ENCODE assay signal across 14 cellular contexts in genomic region chr9:737400-738120, GRCh38.
DNase-seq lines count a peak whose midpoint lies in the region; ATAC-seq and TF ChIP-seq lines count a peak whose summit lies in the region.
"Had no signal": no experiment of that assay in that cellular context is flagged by ENCODE, and none has a peak within 500 bp of the region (broad histone marks: within the 10 kb centered on the region; RNA-seq: fewer than 3 reads in every experiment).

No MANE protein-coding gene starts in this region.

- peaks cover 3% of the 10 kb centered on the region for H3K79me1 ChIP-seq in mesenchymal stem cell (replicated peaks; ENCODE audit: low read length, poor library complexity, severe bottlenecking)

- H3K4ac ChIP-seq in mesenchymal stem cell (ENCODE audit: low read depth in 1 of 2, low read length in 2 of 2): no peak overlapping the region

- H4K8ac ChIP-seq in mesenchymal stem cell (ENCODE audit: low read length): no peak overlapping the region

- no peak overlapping the region for H3K4me2 ChIP-seq in mesenchymal stem cell (ENCODE audit: low read length, poor library complexity, severe bottlenecking)

- intact Hi-C loops in esophagus muscularis mucosa (cut with DNase I) (loop anchor here (5.0 kb wide), 1 partner anchor 40 kb away; no protein-coding TSS in a partner anchor), tibial artery (cut with DNase I; ENCODE audit: low total_unique reads) (loop anchor here (5.0 kb wide), 1 partner anchor 45 kb away; no protein-coding TSS in a partner anchor)

- no peak overlapping the region for H2BK5ac ChIP-seq in mesenchymal stem cell (ENCODE audit: low read depth, low read length, poor library complexity, severe bottlenecking)

- TF ChIP-seq CTCF in Peyer's patch (IDR thresholded peaks at IDR 0.05) (no peak), esophagus muscularis mucosa (IDR thresholded peaks at IDR 0.05) (no peak), tibial artery (IDR thresholded peaks at IDR 0.05) (no peak)

- H2AK5ac ChIP-seq in mesenchymal stem cell (ENCODE audit: low read length, severe bottlenecking): peak overlapping the region; percentile 4

- no peak overlapping the region for H3K14ac ChIP-seq in mesenchymal stem cell (ENCODE audit: low read length in 2 of 2)

- no peak overlapping the region for H2BK120ac ChIP-seq in mesenchymal stem cell (ENCODE audit: low read depth, low read length)

- ATAC-seq in HG02884 (IDR thresholded peaks at IDR 0.05; ENCODE audit: unreplicated experiment) (no peak), esophagus mucosa (no peak), HG03196 (IDR thresholded peaks at IDR 0.05; ENCODE audit: unreplicated experiment) (no peak)
- ATAC-seq: effector memory CD8-positive, alpha-beta T cell had no signal

- no peak overlapping the region for H4K91ac ChIP-seq in mesenchymal stem cell (ENCODE audit: low read length)

- peak overlapping the region; percentile 18 to 79 (median 41) for H3K27ac ChIP-seq in Peyer's patch
- H3K27ac ChIP-seq in esophagus muscularis mucosa (replicated peaks in 1 of 4): peak overlapping the region; percentile 80 to 90 (median 88)
- peak overlapping the region; percentile 75 for H3K27ac ChIP-seq in mesenchymal stem cell (ENCODE audit: low read length, poor library complexity, severe bottlenecking)
- peak overlapping the region; percentile 68 to 78 for H3K27ac ChIP-seq in tibial artery

- H3K27me3 ChIP-seq in Peyer's patch: no peaks in the 10 kb centered on the region
- H3K27me3 ChIP-seq in esophagus muscularis mucosa: no peaks in the 10 kb centered on the region
- H3K27me3 ChIP-seq in mesenchymal stem cell (ENCODE audit: control insufficient read depth in 1 of 2, insufficient read depth in 1 of 2, low read length in 2 of 2): no peaks in the 10 kb centered on the region
- H3K27me3 ChIP-seq in tibial artery: no peaks in the 10 kb centered on the region
- H3K27me3 ChIP-seq: MG63 had no signal

- H3K4me1 ChIP-seq in Peyer's patch (no peaks in the 10 kb centered on the region), esophagus muscularis mucosa (peaks cover 43 to 75% (median 67%) of the 10 kb centered on the region in 4 donors), mesenchymal stem cell (ENCODE audit: control insufficient read depth, insufficient read depth, low read depth, low read length) (peaks cover 16% of the 10 kb centered on the region), tibial artery (peaks cover 0 to 81% (median 56%) of the 10 kb centered on the region in 4 donors)

- no peaks in the 10 kb centered on the region for H3K9me3 ChIP-seq in Peyer's patch
- no peaks in the 10 kb centered on the region for H3K9me3 ChIP-seq in esophagus muscularis mucosa
- no peaks in the 10 kb centered on the region for H3K9me3 ChIP-seq in mesenchymal stem cell (ENCODE audit: control insufficient read depth, low read length)
- no peaks in the 10 kb centered on the region for H3K9me3 ChIP-seq in tibial artery
- H3K9me3 ChIP-seq: MG63 had no signal

- DNase-seq in Peyer's patch (no peak), esophagus muscularis mucosa (ENCODE audit: extremely low spot score) (no peak), mesenchymal stem cell (no peak), tibial artery (peak in 1 of 2 donors; percentile 29)
- no peak for DNase-seq in activated CD4-positive, alpha-beta T cell treated with anti-CD3 and anti-CD28 coated beads for 4 hours
- DNase-seq: activated CD4-positive, CD25-positive, alpha-beta regulatory T cell treated with anti-CD3 and anti-CD28 coated beads, Interleukin-2, amount 50 U/mL, for 72 hours; activated T-cell treated with anti-CD3 and anti-CD28 coated beads, Interleukin-2, amount 50 U/mL, for 24 hours; effector memory CD8-positive, alpha-beta T cell; NCI-H2171 treated with DMSO at 0.1 percent for 48 hours; stimulated activated CD8-positive, alpha-beta memory T cell treated with anti-CD3 and anti-CD28 coated beads, Interleukin-4, amount 100 ng/mL, for 48 hours had no signal

- H3K4me3 ChIP-seq in Peyer's patch: no peak overlapping the region
- no peak overlapping the region for H3K4me3 ChIP-seq in esophagus muscularis mucosa
- no peak overlapping the region for H3K4me3 ChIP-seq in mesenchymal stem cell (ENCODE audit: insufficient read depth in 1 of 2, low read depth in 1 of 2, low read length in 2 of 2)
- H3K4me3 ChIP-seq in tibial artery: no peak overlapping the region
- H3K4me3 ChIP-seq: MG63 had no signal

- peak overlapping the region; percentile 80 for H3K9ac ChIP-seq in mesenchymal stem cell (ENCODE audit: low read length)

- H3K36me3 ChIP-seq in Peyer's patch (peaks cover 0 to 74% (median 0%) of the 10 kb centered on the region in 3 donors), esophagus muscularis mucosa (peaks cover 28 to 75% (median 49%) of the 10 kb centered on the region in 4 donors), mesenchymal stem cell (ENCODE audit: control insufficient read depth in 1 of 2, insufficient read depth in 2 of 2, low read depth in 1 of 2, low read length in 2 of 2) (peaks cover 21 to 75% of the 10 kb centered on the region in 2 experiments), tibial artery (peaks cover 52 to 75% (median 61%) of the 10 kb centered on the region in 3 donors)

- no peak overlapping the region for H3K23ac ChIP-seq in mesenchymal stem cell (ENCODE audit: low read length in 2 of 2)

- 43% methylated on average over 7 of the region's 7 CpGs for WGBS in esophagus muscularis mucosa
- WGBS in mesenchymal stem cell: 86% methylated on average over 6 of the region's 7 CpGs

- TF ChIP-seq POLR2A in Peyer's patch (IDR thresholded peaks at IDR 0.05) (no peak), esophagus muscularis mucosa (IDR thresholded peaks at IDR 0.05; ENCODE audit: low read depth) (no peak)

- no peak overlapping the region for H2AFZ ChIP-seq in mesenchymal stem cell (ENCODE audit: low read depth, low read length)

- no peak overlapping the region for H2BK12ac ChIP-seq in mesenchymal stem cell (ENCODE audit: low read length in 2 of 2)

- TF ChIP-seq EP300 in esophagus muscularis mucosa (IDR thresholded peaks at IDR 0.05): no peak

- H2BK15ac ChIP-seq in mesenchymal stem cell (ENCODE audit: low read depth, poor library complexity, severe bottlenecking): no peak overlapping the region

- H3K18ac ChIP-seq in mesenchymal stem cell (ENCODE audit: low read depth in 1 of 2, low read length in 2 of 2): no peak overlapping the region
